Comparison of ENCODE assay signal across 2 cellular contexts in genomic region chr3:71307884-71308697, GRCh38.
TF ChIP-seq lines count a peak whose summit lies in the region.

No MANE protein-coding gene starts in this region.

TF ChIP-seq in H1, 55 proteins besides CTCF, POLR2A, EP300 and RAD21 (continued from another document):
- TF ChIP-seq CHD7 (IDR thresholded peaks at IDR 0.05; ENCODE audit: insufficient replicate concordance, low read length) (no peak), POU5F1 (IDR thresholded peaks at IDR 0.05; ENCODE audit: low read depth, low read length) (no peak)

TF ChIP-seq in neural cell, 6 proteins besides CTCF, POLR2A, EP300 and RAD21 (continued from another document):
- TF ChIP-seq REST (IDR thresholded peaks at IDR 0.05; ENCODE audit: borderline replicate concordance) (no peak), SMC3 (conservative IDR thresholded peaks at IDR 0.05; ENCODE audit: poor library complexity) (no peak)
